Comparison of ENCODE assay signal across 1 cellular context in the genomic region with DNA sequence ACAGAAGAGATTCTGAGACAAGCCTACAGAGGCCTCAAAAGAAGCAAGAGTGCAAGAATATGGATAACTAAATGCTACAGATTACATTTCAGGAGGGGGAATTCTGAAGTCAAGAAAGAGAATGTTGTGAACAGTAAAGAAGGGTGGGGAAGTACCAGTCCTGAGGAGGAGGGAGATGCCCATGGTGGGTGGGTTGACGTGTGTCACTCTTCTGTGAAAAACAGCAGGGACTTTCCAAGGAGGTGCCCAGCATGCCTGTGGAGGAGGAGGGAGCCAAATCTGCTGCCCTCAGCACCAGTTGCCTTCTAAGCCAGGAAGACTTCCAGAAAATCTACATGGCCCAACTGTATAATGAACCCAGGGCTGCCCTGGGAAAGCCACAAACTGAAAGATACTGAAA.
A peak's percentile ranks its signal among the peaks of the same experiment; 100 is the strongest.
TF ChIP-seq lines count a peak whose summit lies in the region.

No MANE protein-coding gene starts in this region.

TF ChIP-seq in GM12878, 131 proteins besides CTCF, POLR2A, EP300 and RAD21 (continued from another document):
- TF ChIP-seq HSF1 (IDR thresholded peaks at IDR 0.05; ENCODE audit: low read depth, low read length) (no peak), JUNB (IDR thresholded peaks at IDR 0.05) (no peak), FOXK2 (IDR thresholded peaks at IDR 0.05) (no peak), DPF2 (IDR thresholded peaks at IDR 0.05) (peak; percentile 57; the same call in 1 of the 2 replicates), CREB1 (IDR thresholded peaks at IDR 0.05; ENCODE audit: low read depth) (no peak), CHD1 (IDR thresholded peaks at IDR 0.05; ENCODE audit: low read depth, low read length) (no peak)
